16 cellular contexts compared by ENCODE assay signal in genomic region chr3:4551826-4552442, GRCh38. TPM values are rescaled to one million over a fixed set of nuclear protein-coding genes. Genes with fewer than 3 reads are reported as not detected.
DNase-seq lines count a peak whose midpoint lies in the region; ATAC-seq and TF ChIP-seq lines count a peak whose summit lies in the region.
"Had no signal": no experiment of that assay in that cellular context is flagged by ENCODE, and none has a peak within 500 bp of the region (broad histone marks: within the 10 kb centered on the region; RNA-seq: fewer than 3 reads in every experiment).

No MANE protein-coding gene starts in this region.

- TF ChIP-seq POLR2A in esophagus muscularis mucosa (IDR thresholded peaks at IDR 0.05; ENCODE audit: low read depth) = no peak

- no peak for TF ChIP-seq CTCF in esophagus muscularis mucosa (IDR thresholded peaks at IDR 0.05)

- H3K27me3 Mint-ChIP-seq in stimulated activated naive B cell treated with anti-CD40 and anti-IgM and Interleukin-4, amounts not matched to agents 10 μg/mL and 1 μg/mL and 100 μg/mL, for 72 hours = no peaks in the 10 kb centered on the region

- H3K4me3 Mint-ChIP-seq in stimulated activated naive B cell treated with anti-CD40 and anti-IgM and Interleukin-4, amounts not matched to agents 10 μg/mL and 1 μg/mL and 100 μg/mL, for 72 hours = no peak overlapping the region
- H3K4me3 Mint-ChIP-seq: HFFc6 had no signal

- H3K36me3 ChIP-seq in esophagus muscularis mucosa = no peaks in the 10 kb centered on the region

- no peak for TF ChIP-seq EP300 in esophagus muscularis mucosa (IDR thresholded peaks at IDR 0.05)

- ATAC-seq in stimulated activated naive B cell treated with anti-CD40 and anti-IgM and Interleukin-4, amounts not matched to agents 10 μg/mL and 1 μg/mL and 100 μg/mL, for 72 hours (replicated peaks) = no peak
- ATAC-seq in HG03097 (IDR thresholded peaks at IDR 0.05; ENCODE audit: low FRiP score, unreplicated experiment) (no peak), GM21737 (IDR thresholded peaks at IDR 0.05; ENCODE audit: unreplicated experiment) (no peak)
- ATAC-seq: A549 had no signal

- no peak overlapping the region for H3K4me3 ChIP-seq in esophagus muscularis mucosa
- H3K4me3 ChIP-seq: A549 had no signal

- intact Hi-C loops in esophagus muscularis mucosa (cut with DNase I) = no loop called here

- peaks cover 31 to 69% of the 10 kb centered on the region in 2 donors for H3K4me1 Mint-ChIP-seq in stimulated activated naive B cell treated with anti-CD40 and anti-IgM and Interleukin-4, amounts not matched to agents 10 μg/mL and 1 μg/mL and 100 μg/mL, for 72 hours

- WGBS in esophagus muscularis mucosa = 66% methylated on average over 4 of the region's 4 CpGs

- DNase-seq in SK-N-DZ (ENCODE audit: low spot score) (peak; percentile 58), esophagus muscularis mucosa (ENCODE audit: extremely low spot score) (peak; percentile 88), kidney tubule cell (ENCODE audit: low spot score) (peak; percentile 19), DMS79 treated with DMSO at 0.1 percent for 48 hours (lab: John Stamatoyannopoulos, UW) (no peak), dermis blood vessel endothelial cell (no peak)
- no peak for DNase-seq in stimulated activated naive B cell treated with anti-CD40 and anti-IgM and Interleukin-4, amounts not matched to agents 10 μg/mL and 1 μg/mL and 100 μg/mL, for 72 hours
- DNase-seq: C1 segment of cervical spinal cord, GF-D8, HFFc6, NCI-H1048, NCI-H146, NCI-H2081, NCI-H510A had no signal

- H3K9me3 Mint-ChIP-seq in stimulated activated naive B cell treated with anti-CD40 and anti-IgM and Interleukin-4, amounts not matched to agents 10 μg/mL and 1 μg/mL and 100 μg/mL, for 72 hours = peaks cover 4 to 10% of the 10 kb centered on the region in 2 donors
- H3K9me3 Mint-ChIP-seq: HFFc6 had no signal

- peak overlapping the region in 3 of 4 donors; percentile 9 to 35 (median 13) for H3K27ac ChIP-seq in esophagus muscularis mucosa (replicated peaks in 1 of 4)
- H3K27ac ChIP-seq: A549 had no signal

- peaks cover 4 to 61% (median 50%) of the 10 kb centered on the region in 4 donors for H3K4me1 ChIP-seq in esophagus muscularis mucosa
- H3K4me1 ChIP-seq: A549 had no signal

- no peaks in the 10 kb centered on the region for H3K9me3 ChIP-seq in esophagus muscularis mucosa
- H3K9me3 ChIP-seq: A549 had no signal

- H3K36me3 Mint-ChIP-seq in stimulated activated naive B cell treated with anti-CD40 and anti-IgM and Interleukin-4, amounts not matched to agents 10 μg/mL and 1 μg/mL and 100 μg/mL, for 72 hours = peaks cover 47 to 57% of the 10 kb centered on the region in 2 donors

- no peaks in the 10 kb centered on the region for H3K27me3 ChIP-seq in esophagus muscularis mucosa

- peak overlapping the region; percentile 31 for H3K27ac Mint-ChIP-seq in stimulated activated naive B cell treated with anti-CD40 and anti-IgM and Interleukin-4, amounts not matched to agents 10 μg/mL and 1 μg/mL and 100 μg/mL, for 72 hours
- H3K27ac Mint-ChIP-seq: HFFc6 had no signal

RNA-seq across cellular contexts. Expression of gene ITPR1, which starts 58.8 kb away (rescaled TPM):
- 12.7 and 22.0 TPM in 2 replicates for polyA plus RNA-seq in SK-N-DZ (2014; cell fraction: cytosol; rRNA removed)
- polyA plus RNA-seq in SK-N-DZ (2014; cell fraction: nucleus; rRNA removed) = 34.3 and 39.4 TPM in 2 replicates
- total RNA-seq in esophagus muscularis mucosa = 100 to 1,000 TPM; 204 to 271 (median 222) TPM
- total RNA-seq in dermis blood vessel endothelial cell = 47.5 and 59.7 TPM in 2 replicates

Comparison
In these comparisons a context has a peak if more than half of its experiments do, and no peak if none do; other contexts are left out.
1. DNase-seq: peak in SK-N-DZ (single experiment), esophagus muscularis mucosa (single experiment) and kidney tubule cell (single experiment); none in stimulated activated naive B cell treated with anti-CD40 and anti-IgM and Interleukin-4, amounts not matched to agents 10 μg/mL and 1 μg/mL and 100 μg/mL, for 72 hours (single experiment), DMS79 treated with DMSO at 0.1 percent for 48 hours (single experiment) and dermis blood vessel endothelial cell (single experiment).